8 cellular contexts compared by ENCODE assay signal in genomic region chr16:81445143-81445922, GRCh38. TPM values are rescaled to one million over a fixed set of nuclear protein-coding genes. Genes with fewer than 3 reads are reported as not detected.
DNase-seq lines count a peak whose midpoint lies in the region; ATAC-seq and TF ChIP-seq lines count a peak whose summit lies in the region.

No MANE protein-coding gene starts in this region.

- ATAC-seq in HG02642 (IDR thresholded peaks at IDR 0.05; ENCODE audit: poor library complexity, unreplicated experiment) (peak; percentile 34), body of pancreas (peak; percentile 34)

- H3K9ac ChIP-seq in SK-N-MC (ENCODE audit: insufficient read length): peak overlapping the region; percentile 66

- peak in 2 of 7 experiments; percentile 7 to 23 for TF ChIP-seq CTCF in body of pancreas (IDR thresholded peaks at IDR 0.05)

- peaks cover 43% of the 10 kb centered on the region for H3K4me1 ChIP-seq in body of pancreas

- H3K4me3 ChIP-seq in SK-N-MC (peak overlapping the region; percentile 81), body of pancreas (peak overlapping the region; percentile 35 to 66)

- no peak overlapping the region for H3K27ac ChIP-seq in SK-N-MC
- H3K27ac ChIP-seq in body of pancreas: peak overlapping the region; percentile 71 to 91 (median 88)

- intact Hi-C loops in body of pancreas (cut with DNase I): no loop called here

- H3K9me3 ChIP-seq in SK-N-MC (ENCODE audit: low read depth, low read length) (no peaks in the 10 kb centered on the region), body of pancreas (no peaks in the 10 kb centered on the region)

- TF ChIP-seq POLR2A in body of pancreas (IDR thresholded peaks at IDR 0.05): peak in 2 of 3 donors; percentile 40 to 48

- no peaks in the 10 kb centered on the region for H3K27me3 ChIP-seq in body of pancreas

- WGBS in body of pancreas, 2 donors: 0 to 1% methylated on average over 3 to 43 of the region's 62 CpGs

- DNase-seq in NCI-H2107 treated with DMSO at 0.1 percent for 48 hours (lab: John Stamatoyannopoulos, UW; ENCODE audit: unreplicated experiment) (peak; percentile 11), NCI-H2107 (lab: John Stamatoyannopoulos, UW) (no peak), SK-N-MC (ENCODE audit: low read depth, low spot score) (no peak), body of pancreas (peak; percentile 56 to 62 (median 60)), inferior parietal cortex (ENCODE audit: extremely low spot score) (peak; percentile 23), NCI-H128 (lab: John Stamatoyannopoulos, UW; ENCODE audit: unreplicated experiment) (no peak)
- DNase-seq in stimulated activated CD4-positive, alpha-beta T cell treated with anti-CD3 and anti-CD28 coated beads, Interleukin-2, amount 100 ng/mL, for 4 hours (ENCODE audit: low read depth): peak; percentile 15

- no peaks in the 10 kb centered on the region for H3K36me3 ChIP-seq in SK-N-MC (ENCODE audit: insufficient read depth, low read length)
- H3K36me3 ChIP-seq in body of pancreas (replicated peaks in 1 of 2; ENCODE audit: insufficient read depth in 1 of 2, low read depth in 2 of 2): no peaks in the 10 kb centered on the region

RNA-seq across cellular contexts. Expression of gene CMIP, which starts 0.7 kb away (rescaled TPM):
- total RNA-seq in body of pancreas: 10 to 100 TPM; 18.7 to 18.8 TPM

Comparison
In these comparisons a context has a peak if more than half of its experiments do, and no peak if none do; other contexts are left out.
1. DNase-seq: peak in NCI-H2107 treated with DMSO at 0.1 percent for 48 hours (single experiment), body of pancreas (4 of 4), inferior parietal cortex (single experiment) and stimulated activated CD4-positive, alpha-beta T cell treated with anti-CD3 and anti-CD28 coated beads, Interleukin-2, amount 100 ng/mL, for 4 hours (single experiment); none in NCI-H2107 (single experiment), SK-N-MC (single experiment) and NCI-H128 (single experiment).